30 cellular contexts compared by ENCODE assay signal in the genomic region with DNA sequence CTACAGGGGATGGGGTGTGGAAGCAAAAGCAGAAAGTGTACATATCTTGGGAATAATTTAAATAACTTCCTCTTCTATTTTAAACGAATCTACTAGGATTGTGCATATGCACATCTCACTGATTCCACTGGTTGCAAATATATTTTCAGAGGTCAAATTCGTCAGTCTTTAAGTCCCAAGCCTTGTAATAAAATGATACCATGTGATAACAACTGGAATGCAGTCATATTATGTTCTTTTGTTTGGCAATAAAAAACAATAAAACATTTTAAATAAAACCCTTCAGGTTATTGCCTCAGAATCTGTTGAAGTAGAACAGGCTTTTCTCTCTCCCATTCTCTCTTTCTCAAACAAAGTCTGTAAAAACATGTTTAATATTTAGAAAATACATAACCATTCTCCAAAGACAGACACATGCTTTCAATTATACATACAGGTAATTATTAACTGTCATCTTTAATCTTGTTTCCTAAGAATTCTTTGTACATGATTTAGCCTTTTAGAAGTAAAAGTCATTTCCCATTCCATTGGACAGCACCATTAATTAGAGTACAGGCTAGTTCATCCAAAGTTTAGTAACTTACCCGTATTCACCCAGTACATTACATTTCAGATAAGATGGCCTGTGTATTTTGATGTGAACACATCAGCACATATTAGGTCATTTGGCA.
"Had no signal": no experiment of that assay in that cellular context is flagged by ENCODE, and none has a peak within 500 bp of the region (broad histone marks: within the 10 kb centered on the region; RNA-seq: fewer than 3 reads in every experiment).

No MANE protein-coding gene starts in this region.

- H3K36me3 ChIP-seq: left lung, neural progenitor cell, neutrophil, ovary, tibial nerve, uterus had no signal

- ATAC-seq: left cardiac atrium; left lung; naive thymus-derived CD8-positive, alpha-beta T cell; right cardiac atrium; sciatic nerve; stimulated activated memory B cell treated with anti-CD40 and anti-IgM and Interleukin-4, amounts not matched to agents 10 μg/mL and 1 μg/mL and 100 μg/mL, for 72 hours; stimulated activated naive CD8-positive, alpha-beta T cell treated with anti-CD3 and anti-CD28 coated beads, Interleukin-15, amount 100 ng/mL, for 72 hours had no signal

- H3K9me3 Mint-ChIP-seq: nephron progenitor cell; neural progenitor cell; stimulated activated memory B cell treated with anti-CD40 and anti-IgM and Interleukin-4, amounts not matched to agents 10 μg/mL and 1 μg/mL and 100 μg/mL, for 72 hours; stimulated activated naive CD8-positive, alpha-beta T cell treated with anti-CD3 and anti-CD28 coated beads, Interleukin-15, amount 100 ng/mL, for 72 hours; type B pancreatic cell had no signal

- H3K27me3 Mint-ChIP-seq: naive thymus-derived CD8-positive, alpha-beta T cell; progenitor cell of endocrine pancreas; stimulated activated memory B cell treated with anti-CD40 and anti-IgM and Interleukin-4, amounts not matched to agents 10 μg/mL and 1 μg/mL and 100 μg/mL, for 72 hours; stimulated activated naive CD8-positive, alpha-beta T cell treated with anti-CD3 and anti-CD28 coated beads, Interleukin-15, amount 100 ng/mL, for 72 hours; type B pancreatic cell had no signal

- H3K4me1 Mint-ChIP-seq: naive thymus-derived CD8-positive, alpha-beta T cell; nephron progenitor cell; neural progenitor cell; stimulated activated memory B cell treated with anti-CD40 and anti-IgM and Interleukin-4, amounts not matched to agents 10 μg/mL and 1 μg/mL and 100 μg/mL, for 72 hours; stimulated activated naive CD8-positive, alpha-beta T cell treated with anti-CD3 and anti-CD28 coated beads, Interleukin-15, amount 100 ng/mL, for 72 hours had no signal

- FAIRE-seq: keratinocyte had no signal

- H2AFZ ChIP-seq: neural progenitor cell had no signal

- H3K27me3 ChIP-seq: left lung, neural progenitor cell, neutrophil, ovary, spleen, tibial nerve, uterus had no signal

- H3K36me3 Mint-ChIP-seq: naive thymus-derived CD8-positive, alpha-beta T cell; stimulated activated memory B cell treated with anti-CD40 and anti-IgM and Interleukin-4, amounts not matched to agents 10 μg/mL and 1 μg/mL and 100 μg/mL, for 72 hours had no signal

- H3K9ac ChIP-seq: neural progenitor cell had no signal

- H3K27ac ChIP-seq: left lung, neural progenitor cell, neutrophil, ovary, skin epidermis, spleen, tibial nerve, uterus had no signal

- H3K4me3 ChIP-seq: left lung, lung, neural progenitor cell, ovary, skin epidermis, spleen, tibial nerve, uterus had no signal

- H3K27ac Mint-ChIP-seq: naive thymus-derived CD8-positive, alpha-beta T cell; nephron progenitor cell; neural progenitor cell; progenitor cell of endocrine pancreas; stimulated activated memory B cell treated with anti-CD40 and anti-IgM and Interleukin-4, amounts not matched to agents 10 μg/mL and 1 μg/mL and 100 μg/mL, for 72 hours; stimulated activated naive CD8-positive, alpha-beta T cell treated with anti-CD3 and anti-CD28 coated beads, Interleukin-15, amount 100 ng/mL, for 72 hours; type B pancreatic cell had no signal

- H3K9me3 ChIP-seq: left lung, neutrophil, ovary, spleen, tibial nerve, uterus had no signal

- H3K4me2 ChIP-seq: neural progenitor cell had no signal

- H3K4me1 ChIP-seq: left lung, neural progenitor cell, spleen, tibial nerve, uterus had no signal

- H3K4me3 Mint-ChIP-seq: naive thymus-derived CD8-positive, alpha-beta T cell; nephron progenitor cell; neural progenitor cell; stimulated activated memory B cell treated with anti-CD40 and anti-IgM and Interleukin-4, amounts not matched to agents 10 μg/mL and 1 μg/mL and 100 μg/mL, for 72 hours; stimulated activated naive CD8-positive, alpha-beta T cell treated with anti-CD3 and anti-CD28 coated beads, Interleukin-15, amount 100 ng/mL, for 72 hours; type B pancreatic cell had no signal

- DNase-seq: hippocampal formation; kidney glomerular epithelial cell; left cardiac atrium; left lung; mesendoderm; midbrain; naive thymus-derived CD8-positive, alpha-beta T cell; nephron progenitor cell; occipital lobe; ovary; right cardiac atrium; spleen; stimulated activated CD4-positive, alpha-beta T cell treated with anti-CD3 and anti-CD28 coated beads, Interleukin-1b, Interleukin-23, amount 100 ng/mL, for 48 hours; stimulated activated CD4-positive, alpha-beta T cell treated with anti-CD3 and anti-CD28 coated beads, Interleukin-2, amount 100 ng/mL, for 48 hours; stimulated activated CD4-positive, alpha-beta T cell treated with anti-CD3 and anti-CD28 coated beads, Interleukin-4, amount 100 ng/mL, for 4 hours; stimulated activated CD8-positive, alpha-beta memory T cell treated with anti-CD3 and anti-CD28 coated beads, Interleukin-4, amount 100 ng/mL, for 48 hours; stimulated activated naive CD4-positive, alpha-beta T cell treated with Interleukin-2 at 50 U/mL for 16 hours; stimulated activated naive CD8-positive, alpha-beta T cell treated with anti-CD3 and anti-CD28 coated beads, Interleukin-15, amount 100 ng/mL, for 72 hours; substantia nigra; uterus had no signal
